Comparison of ENCODE assay signal across 17 cellular contexts in genomic region chr7:128836729-128837348, GRCh38. TPM values are rescaled to one million over a fixed set of nuclear protein-coding genes. Genes with fewer than 3 reads are reported as not detected.
A peak's percentile ranks its signal among the peaks of the same experiment; 100 is the strongest.
DNase-seq lines count a peak whose midpoint lies in the region; ATAC-seq and TF ChIP-seq lines count a peak whose summit lies in the region.
"Had no signal": no experiment of that assay in that cellular context is flagged by ENCODE, and none has a peak within 500 bp of the region (broad histone marks: within the 10 kb centered on the region; RNA-seq: fewer than 3 reads in every experiment).

No MANE protein-coding gene starts in this region.

- TF ChIP-seq CTCF in brain (conservative IDR thresholded peaks at IDR 0.05) (no peak), sigmoid colon (IDR thresholded peaks at IDR 0.05) (no peak)

- intact Hi-C loops in sigmoid colon (cut with DNase I), result no loop called here

- peaks cover 33 to 69% (median 60%) of the 10 kb centered on the region in 4 donors for H3K36me3 ChIP-seq in sigmoid colon

- 92 to 93% methylated on average over 14 of the region's 14 CpGs for WGBS in sigmoid colon, 2 donors

- H3K9me3 Mint-ChIP-seq in brain, result no peaks in the 10 kb centered on the region

- H3K27ac Mint-ChIP-seq in brain, result peak overlapping the region in 4 of 5 experiments; percentile 8 to 82 (median 46)
- H3K27ac Mint-ChIP-seq: activated naive CD8-positive, alpha-beta T cell had no signal

- ATAC-seq in HG03432 (IDR thresholded peaks at IDR 0.05; ENCODE audit: unreplicated experiment), result no peak
- no peak for ATAC-seq in HG02763 (IDR thresholded peaks at IDR 0.05; ENCODE audit: unreplicated experiment)

- DNase-seq in C1 segment of cervical spinal cord (lab: John Stamatoyannopoulos, UW) (peak in 9 of 14 donors; percentile 40 to 68 (median 53)), sigmoid colon (no peak), NCI-H510A treated with DMSO at 0.1 percent for 48 hours (lab: John Stamatoyannopoulos, UW) (no peak), NCI-H1417 (lab: John Stamatoyannopoulos, UW) (no peak)
- DNase-seq: activated CD4-positive, alpha-beta T cell treated with anti-CD3 and anti-CD28 coated beads for 4 hours; activated T-cell treated with anti-CD3 and anti-CD28 coated beads, Interleukin-2, amount 50 U/mL, for 1 hour; KBM-7; NCI-H1092 treated with DMSO at 0.1 percent for 48 hours; NK-92 treated with Interleukin-12 subunit alpha and Interleukin-12 subunit beta, amount 100 ng/mL, for 24 hours; SHP77; T-helper 9 cell had no signal

- H3K27me3 ChIP-seq in layer of hippocampus (ENCODE audit: control insufficient read depth, insufficient read depth, low read length) (no peaks in the 10 kb centered on the region), sigmoid colon (no peaks in the 10 kb centered on the region)
- H3K27me3 ChIP-seq: hepatocyte had no signal

- H3K27me3 Mint-ChIP-seq in brain, result no peaks in the 10 kb centered on the region
- H3K27me3 Mint-ChIP-seq: activated naive CD8-positive, alpha-beta T cell had no signal

- H3K4me1 Mint-ChIP-seq in brain, result peaks cover 44% of the 10 kb centered on the region

- peaks cover 12% of the 10 kb centered on the region for H3K36me3 Mint-ChIP-seq in brain
- H3K36me3 Mint-ChIP-seq: activated naive CD8-positive, alpha-beta T cell had no signal

- H3K4me3 Mint-ChIP-seq in brain, result no peak overlapping the region
- H3K4me3 Mint-ChIP-seq: activated naive CD8-positive, alpha-beta T cell had no signal

- no peak overlapping the region for H3K4me3 ChIP-seq in sigmoid colon
- H3K4me3 ChIP-seq: hepatocyte had no signal

- peaks cover 0 to 93% (median 67%) of the 10 kb centered on the region in 4 donors for H3K4me1 ChIP-seq in sigmoid colon

- TF ChIP-seq POLR2A in sigmoid colon (IDR thresholded peaks at IDR 0.05), result no peak

- no peaks in the 10 kb centered on the region for H3K9me3 ChIP-seq in sigmoid colon

- TF ChIP-seq EP300 in sigmoid colon (IDR thresholded peaks at IDR 0.05), result no peak

- H3K27ac ChIP-seq in layer of hippocampus (ENCODE audit: low read depth, low read length), result peak overlapping the region; percentile 93
- H3K27ac ChIP-seq in sigmoid colon, result peak overlapping the region; percentile 95 to 99 (median 98)
- H3K27ac ChIP-seq: hepatocyte had no signal

RNA-seq across cellular contexts. Expression of gene FLNC, which starts 6.6 kb away (rescaled TPM):
- polyA plus RNA-seq in brain (ENCODE audit: insufficient read depth, low read depth, low replicate concordance) (7.8 TPM), sigmoid colon (10 to 100 TPM in 1 of 3 donors, 1 to 10 TPM in 1, under 1 TPM in 1; 0.69 to 12.6 (median 5.4) TPM)
- total RNA-seq in sigmoid colon, result 100 to 1,000 TPM in 3 of 4 donors, 10 to 100 TPM in 1; 95.3 to 489 (median 242) TPM

RNA-seq across cellular contexts. Expression of gene ATP6V1F, which starts 25.8 kb away (rescaled TPM):
- 392 TPM for polyA plus RNA-seq in brain (ENCODE audit: insufficient read depth, low read depth, low replicate concordance)
- total RNA-seq in sigmoid colon, result 100 to 1,000 TPM in 3 of 4 donors, 10 to 100 TPM in 1; 96.7 to 138 (median 131) TPM
- 100 to 1,000 TPM; 148 to 214 (median 183) TPM for polyA plus RNA-seq in sigmoid colon

RNA-seq across cellular contexts. Expression of gene CCDC136, which starts 45.1 kb away (rescaled TPM):
- 33.2 TPM for polyA plus RNA-seq in brain (ENCODE audit: insufficient read depth, low read depth, low replicate concordance)
- total RNA-seq in sigmoid colon, result 10 to 100 TPM; 19.9 to 53.7 (median 23.7) TPM
- polyA plus RNA-seq in sigmoid colon, result 1 to 10 TPM in 2 of 3 donors, not detected in 1; 2.4 to 2.8 TPM

Comparison
In these comparisons a context has a peak if more than half of its experiments do, and no peak if none do; other contexts are left out.
1. DNase-seq: peak in C1 segment of cervical spinal cord (9 of 14); none in sigmoid colon (single experiment), NCI-H510A treated with DMSO at 0.1 percent for 48 hours (single experiment) and NCI-H1417 (0 of 3).